ENCODE assay signal across 8 cellular contexts in genomic region chr10:77251297-77252013, GRCh38.
DNase-seq lines count a peak whose midpoint lies in the region; ATAC-seq and TF ChIP-seq lines count a peak whose summit lies in the region.

No MANE protein-coding gene starts in this region.

- TF ChIP-seq CTCF in WI38 (IDR thresholded peaks at IDR 0.05; ENCODE audit: low read depth, low read length): peak; percentile 89

- ATAC-seq in HG03135 (IDR thresholded peaks at IDR 0.05; ENCODE audit: unreplicated experiment) (no peak), GM21367 (IDR thresholded peaks at IDR 0.05; ENCODE audit: unreplicated experiment) (no peak), HG03045 (IDR thresholded peaks at IDR 0.05; ENCODE audit: unreplicated experiment) (no peak)

- H3K4me3 ChIP-seq in WI38 (ENCODE audit: low read depth, low read length): no peak overlapping the region

- DNase-seq in Daoy (ENCODE audit: low read depth) (peak; percentile 42), HPDE6-E6E7 (ENCODE audit: extremely low spot score) (peak; percentile 39), left kidney (ENCODE audit: low read depth, low spot score) (peak; percentile 50)
- DNase-seq in activated CD4-positive, CD25-positive, alpha-beta regulatory T cell (lab: John Stamatoyannopoulos, UW): no peak

Comparison
In these comparisons a context has a peak if more than half of its experiments do, and no peak if none do; other contexts are left out.
1. DNase-seq: peak in Daoy (single experiment), HPDE6-E6E7 (single experiment) and left kidney (single experiment); none in activated CD4-positive, CD25-positive, alpha-beta regulatory T cell (0 of 4).